9 cellular contexts compared by ENCODE assay signal in genomic region chr14:70707138-70708038, GRCh38.
DNase-seq lines count a peak whose midpoint lies in the region; ATAC-seq and TF ChIP-seq lines count a peak whose summit lies in the region.
"Had no signal": no experiment of that assay in that cellular context is flagged by ENCODE, and none has a peak within 500 bp of the region (broad histone marks: within the 10 kb centered on the region; RNA-seq: fewer than 3 reads in every experiment).

No MANE protein-coding gene starts in this region.

- H3K9me3 Mint-ChIP-seq in activated CD4-positive, alpha-beta memory T cell treated with anti-CD3 and anti-CD28 coated beads for 36 hours: no peaks in the 10 kb centered on the region
- H3K9me3 Mint-ChIP-seq in activated CD4-positive, alpha-beta memory T cell treated with anti-CD3 and anti-CD28 coated beads, Interleukin-2, amount 10 ng/mL, durations not matched to agents 7 days and 5 days: no peaks in the 10 kb centered on the region
- H3K9me3 Mint-ChIP-seq in T-cell (no peaks in the 10 kb centered on the region), osteocyte (ENCODE audit: unreplicated experiment) (no peaks in the 10 kb centered on the region)

- peaks cover 2% of the 10 kb centered on the region for H3K4me1 Mint-ChIP-seq in activated CD4-positive, alpha-beta memory T cell treated with anti-CD3 and anti-CD28 coated beads for 36 hours (ENCODE audit: low read depth)
- peaks cover 2% of the 10 kb centered on the region for H3K4me1 Mint-ChIP-seq in activated CD4-positive, alpha-beta memory T cell treated with anti-CD3 and anti-CD28 coated beads, Interleukin-2, amount 10 ng/mL, durations not matched to agents 7 days and 5 days
- H3K4me1 Mint-ChIP-seq in T-cell (no peaks in the 10 kb centered on the region), osteocyte (ENCODE audit: unreplicated experiment) (peaks cover 9% of the 10 kb centered on the region)

- no peak overlapping the region for H3K4me3 Mint-ChIP-seq in activated CD4-positive, alpha-beta memory T cell treated with anti-CD3 and anti-CD28 coated beads for 36 hours
- no peak overlapping the region for H3K4me3 Mint-ChIP-seq in activated CD4-positive, alpha-beta memory T cell treated with anti-CD3 and anti-CD28 coated beads, Interleukin-2, amount 10 ng/mL, durations not matched to agents 7 days and 5 days
- H3K4me3 Mint-ChIP-seq in T-cell (no peak overlapping the region), osteocyte (ENCODE audit: unreplicated experiment) (no peak overlapping the region)

- intact Hi-C loops in activated CD4-positive, alpha-beta memory T cell treated with anti-CD3 and anti-CD28 coated beads for 36 hours (cut with micrococcal nuclease): no loop called here

- H3K79me2 ChIP-seq in hepatocyte (no peaks in the 10 kb centered on the region), MM.1S (ENCODE audit: low read length) (no peaks in the 10 kb centered on the region)

- peak; percentile 96 for ATAC-seq in HG02610 (IDR thresholded peaks at IDR 0.05; ENCODE audit: unreplicated experiment)
- no peak for ATAC-seq in T-cell (replicated peaks in 1 of 4)

- no peaks in the 10 kb centered on the region for H4K20me1 ChIP-seq in hepatocyte (ENCODE audit: insufficient read depth, poor library complexity, severe bottlenecking)
- no peaks in the 10 kb centered on the region for H4K20me1 ChIP-seq in MM.1S (ENCODE audit: insufficient read depth, low read length)

- H3K36me3 ChIP-seq in hepatocyte (replicated peaks; ENCODE audit: insufficient read depth, low read depth) (no peaks in the 10 kb centered on the region), MM.1S (replicated peaks; ENCODE audit: insufficient read depth, low read length) (no peaks in the 10 kb centered on the region)

- H3K27me3 Mint-ChIP-seq in activated CD4-positive, alpha-beta memory T cell treated with anti-CD3 and anti-CD28 coated beads for 36 hours: no peaks in the 10 kb centered on the region
- peaks cover 7% of the 10 kb centered on the region for H3K27me3 Mint-ChIP-seq in activated CD4-positive, alpha-beta memory T cell treated with anti-CD3 and anti-CD28 coated beads, Interleukin-2, amount 10 ng/mL, durations not matched to agents 7 days and 5 days
- no peaks in the 10 kb centered on the region for H3K27me3 Mint-ChIP-seq in T-cell
- peaks cover 11% of the 10 kb centered on the region for H3K27me3 Mint-ChIP-seq in osteocyte (ENCODE audit: unreplicated experiment)

- CTCF ChIA-PET in activated CD4-positive, alpha-beta memory T cell treated with anti-CD3 and anti-CD28 coated beads for 36 hours (lab: Charles Lee): interaction anchor here (0.5 to 1.6 kb wide), 3 partner anchors 84 to 243 kb away, joined by 3 to 4 read pairs (median 3); no protein-coding TSS in a partner anchor
- CTCF ChIA-PET in activated CD4-positive, alpha-beta memory T cell treated with anti-CD3 and anti-CD28 coated beads, Interleukin-2, amount 10 ng/mL, durations not matched to agents 7 days and 5 days (lab: Charles Lee): interaction anchor here (1.6 kb wide), 1 partner anchor 84 kb away, joined by 4 read pairs; no protein-coding TSS in a partner anchor
- CTCF ChIA-PET in T-cell (lab: Charles Lee): interaction anchor here (0.5 to 0.8 kb wide), 3 partner anchors 12 to 1063 kb away, joined by 4 read pairs; no protein-coding TSS in a partner anchor

- no peak overlapping the region for H3K4me2 ChIP-seq in hepatocyte
- H3K4me2 ChIP-seq in MM.1S (ENCODE audit: low read depth, low read length): no peak overlapping the region

- no peaks in the 10 kb centered on the region for H3K27me3 ChIP-seq in hepatocyte
- H3K27me3 ChIP-seq in MM.1S (replicated peaks; ENCODE audit: insufficient read depth, low read length): no peaks in the 10 kb centered on the region

- H3K4me1 ChIP-seq in hepatocyte (ENCODE audit: insufficient read depth) (no peaks in the 10 kb centered on the region), MM.1S (ENCODE audit: low read length) (no peaks in the 10 kb centered on the region)

- peak; percentile 27 for DNase-seq in activated CD4-positive, alpha-beta memory T cell treated with anti-CD3 and anti-CD28 coated beads for 36 hours
- no peak for DNase-seq in activated CD4-positive, alpha-beta memory T cell treated with anti-CD3 and anti-CD28 coated beads, Interleukin-2, amount 10 ng/mL, durations not matched to agents 7 days and 5 days
- peak; percentile 95 for DNase-seq in NCI-H226
- peak; percentile 57 for DNase-seq in hepatocyte (ENCODE audit: low spot score)
- DNase-seq in T-cell: no peak
- no peak for DNase-seq in MM.1S
- DNase-seq in osteocyte (ENCODE audit: extremely low spot score, unreplicated experiment): no peak

- WGBS in hepatocyte (ENCODE audit: low lambda C conversion rate, missing lambda C conversion rate): 86% methylated on average over 6 of the region's 6 CpGs

- H3K27ac Mint-ChIP-seq in activated CD4-positive, alpha-beta memory T cell treated with anti-CD3 and anti-CD28 coated beads for 36 hours: no peak overlapping the region
- H3K27ac Mint-ChIP-seq in activated CD4-positive, alpha-beta memory T cell treated with anti-CD3 and anti-CD28 coated beads, Interleukin-2, amount 10 ng/mL, durations not matched to agents 7 days and 5 days: no peak overlapping the region
- H3K27ac Mint-ChIP-seq in T-cell (no peak overlapping the region), osteocyte (ENCODE audit: unreplicated experiment) (no peak overlapping the region)

- H3F3A ChIP-seq in MM.1S (ENCODE audit: insufficient read depth, low read length): no peaks in the 10 kb centered on the region

- H2AFZ ChIP-seq in hepatocyte (no peak overlapping the region), MM.1S (ENCODE audit: low read length) (no peak overlapping the region)

- H3K9ac ChIP-seq in MM.1S (ENCODE audit: low read length): no peak overlapping the region

- POLR2A ChIA-PET in activated CD4-positive, alpha-beta memory T cell treated with anti-CD3 and anti-CD28 coated beads for 36 hours (lab: Charles Lee): interaction anchor here (1.2 kb wide), 1 partner anchor 12 kb away, joined by 3 read pairs; no protein-coding TSS in a partner anchor
- POLR2A ChIA-PET in activated CD4-positive, alpha-beta memory T cell treated with anti-CD3 and anti-CD28 coated beads, Interleukin-2, amount 10 ng/mL, durations not matched to agents 7 days and 5 days (lab: Charles Lee): no interaction called here
- POLR2A ChIA-PET in T-cell (lab: Charles Lee): no interaction called here

- H3K9me2 ChIP-seq in hepatocyte (replicated peaks; ENCODE audit: insufficient read depth) (no peaks in the 10 kb centered on the region), MM.1S (replicated peaks; ENCODE audit: insufficient read depth, low read length) (no peaks in the 10 kb centered on the region)

- no peak overlapping the region for H3K4me3 ChIP-seq in hepatocyte
- no peak overlapping the region for H3K4me3 ChIP-seq in MM.1S (ENCODE audit: low read length)

- TF ChIP-seq CTCF in hepatocyte (IDR thresholded peaks at IDR 0.05; ENCODE audit: poor library complexity) (no peak), MM.1S (IDR thresholded peaks at IDR 0.05; ENCODE audit: low read length) (no peak), osteocyte (IDR thresholded peaks at IDR 0.05) (no peak)

- peak overlapping the region; percentile 65 for H3K27ac ChIP-seq in hepatocyte
- H3K27ac ChIP-seq in MM.1S (ENCODE audit: low read length): no peak overlapping the region
- H3K27ac ChIP-seq: C4-2B had no signal

- H3K9me3 ChIP-seq in hepatocyte (ENCODE audit: low read depth) (no peaks in the 10 kb centered on the region), MM.1S (replicated peaks; ENCODE audit: insufficient read depth, low read length) (no peaks in the 10 kb centered on the region)

- no peaks in the 10 kb centered on the region for H3K36me3 Mint-ChIP-seq in activated CD4-positive, alpha-beta memory T cell treated with anti-CD3 and anti-CD28 coated beads for 36 hours
- no peaks in the 10 kb centered on the region for H3K36me3 Mint-ChIP-seq in activated CD4-positive, alpha-beta memory T cell treated with anti-CD3 and anti-CD28 coated beads, Interleukin-2, amount 10 ng/mL, durations not matched to agents 7 days and 5 days (ENCODE audit: low read depth)
- H3K36me3 Mint-ChIP-seq in T-cell (no peaks in the 10 kb centered on the region), osteocyte (ENCODE audit: unreplicated experiment) (no peaks in the 10 kb centered on the region)

Comparison
In these comparisons a context has a peak if more than half of its experiments do, and no peak if none do; other contexts are left out.
1. DNase-seq: peak in activated CD4-positive, alpha-beta memory T cell treated with anti-CD3 and anti-CD28 coated beads for 36 hours (single experiment), NCI-H226 (single experiment) and hepatocyte (single experiment); none in activated CD4-positive, alpha-beta memory T cell treated with anti-CD3 and anti-CD28 coated beads, Interleukin-2, amount 10 ng/mL, durations not matched to agents 7 days and 5 days (single experiment), T-cell (0 of 34), MM.1S (single experiment) and osteocyte (single experiment).